ENCODE assay signal across 8 cellular contexts in the genomic region with DNA sequence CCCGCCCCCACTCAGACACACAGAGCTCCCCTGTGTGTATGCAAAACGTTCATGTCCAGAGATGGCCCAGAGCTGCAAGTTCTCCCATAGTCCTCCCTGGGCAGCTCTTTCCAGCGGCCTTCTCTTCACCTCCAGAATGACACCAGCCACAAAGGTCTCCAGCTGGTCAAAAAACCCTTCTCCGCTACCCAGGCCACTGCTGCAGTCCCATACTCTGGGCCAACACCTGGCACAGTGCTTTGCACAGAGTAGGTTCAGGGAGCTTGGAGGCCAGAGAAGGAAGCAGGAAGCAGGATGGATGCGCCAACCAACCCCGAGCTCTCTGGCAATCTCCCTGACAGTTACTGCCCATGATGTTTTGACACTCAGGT. TPM values are rescaled to one million over a fixed set of nuclear protein-coding genes. Genes with fewer than 3 reads are reported as not detected.
DNase-seq lines count a peak whose midpoint lies in the region; ATAC-seq and TF ChIP-seq lines count a peak whose summit lies in the region.

No MANE protein-coding gene starts in this region.

- DNase-seq in CD4-positive, alpha-beta T cell: no peak
- DNase-seq in COLO829 (ENCODE audit: low spot score) (no peak), cerebellar nuclear complex (lab: John Stamatoyannopoulos, UW) (no peak), cerebellar cortex (ENCODE audit: low spot score) (no peak), NCI-H1930 (lab: John Stamatoyannopoulos, UW) (no peak)

- no peaks in the 10 kb centered on the region; the same call in 1 of the 2 replicates for H3K36me3 ChIP-seq in KOPT-K1 (ENCODE audit: insufficient read depth, low read length)
- H3K36me3 ChIP-seq in neuron (ENCODE audit: insufficient read depth, low read length): no peaks in the 10 kb centered on the region

- peaks cover 39% of the 10 kb centered on the region for H3K4me1 Mint-ChIP-seq in CD4-positive, alpha-beta T cell (ENCODE audit: low read depth)
- peaks cover 42% of the 10 kb centered on the region for H3K4me1 Mint-ChIP-seq in dendritic cell treated with granulocyte-macrophage colony-stimulating factor and Interleukin-4, amounts not matched to agents 40 ng/mL and 50 ng/mL, for 4 days (ENCODE audit: low read depth)

- no peaks in the 10 kb centered on the region for H3K9me3 ChIP-seq in CD4-positive, alpha-beta T cell (ENCODE audit: control insufficient read depth, low read length)
- H3K9me3 ChIP-seq in KOPT-K1 (ENCODE audit: insufficient read depth, low read length, poor library complexity, severe bottlenecking) (no peaks in the 10 kb centered on the region), neuron (ENCODE audit: low read length) (no peaks in the 10 kb centered on the region)

- peaks cover 28% of the 10 kb centered on the region for H3K36me3 Mint-ChIP-seq in CD4-positive, alpha-beta T cell (ENCODE audit: low read depth)
- H3K36me3 Mint-ChIP-seq in dendritic cell treated with granulocyte-macrophage colony-stimulating factor and Interleukin-4, amounts not matched to agents 40 ng/mL and 50 ng/mL, for 4 days (ENCODE audit: low read depth): peaks cover 7% of the 10 kb centered on the region

- POLR2A ChIA-PET in CD4-positive, alpha-beta T cell (lab: Charles Lee): interaction anchor here (0.6 to 13.5 kb wide), 6 partner anchors 10 to 111 kb away, joined by 4 to 301 read pairs (median 6); partner anchors contain the start of genes STAT3 and STAT5A

- H3K9me3 Mint-ChIP-seq in CD4-positive, alpha-beta T cell: no peaks in the 10 kb centered on the region
- no peaks in the 10 kb centered on the region for H3K9me3 Mint-ChIP-seq in dendritic cell treated with granulocyte-macrophage colony-stimulating factor and Interleukin-4, amounts not matched to agents 40 ng/mL and 50 ng/mL, for 4 days

- H3K4me1 ChIP-seq in neuron (ENCODE audit: insufficient read depth, low read length): peaks cover 38% of the 10 kb centered on the region

- H3K27ac Mint-ChIP-seq in CD4-positive, alpha-beta T cell: peak overlapping the region; percentile 78
- H3K27ac Mint-ChIP-seq in dendritic cell treated with granulocyte-macrophage colony-stimulating factor and Interleukin-4, amounts not matched to agents 40 ng/mL and 50 ng/mL, for 4 days: peak overlapping the region; percentile 83

- intact Hi-C loops in CD4-positive, alpha-beta T cell (cut with DNase I, micrococcal nuclease): loop anchor here in 1 of 2 experiments (1.0 to 5.0 kb wide), 2 partner anchors 11 to 155 kb away; partner anchors contain the start of genes HSPB9, KAT2A and STAT5A
- intact Hi-C loops in dendritic cell treated with granulocyte-macrophage colony-stimulating factor and Interleukin-4, amounts not matched to agents 40 ng/mL and 50 ng/mL, for 4 days (cut with micrococcal nuclease): loop anchor here (10.0 kb wide), 1 partner anchor 53 kb away; no protein-coding TSS in a partner anchor

- no peaks in the 10 kb centered on the region for H3K27me3 ChIP-seq in CD4-positive, alpha-beta T cell (ENCODE audit: control insufficient read depth, insufficient read depth, low read length)
- no peaks in the 10 kb centered on the region for H3K27me3 ChIP-seq in neuron (ENCODE audit: insufficient read depth, low read length)

- TF ChIP-seq CTCF in CD4-positive, alpha-beta T cell (IDR thresholded peaks at IDR 0.05): no peak

- CTCF ChIA-PET in CD4-positive, alpha-beta T cell (lab: Charles Lee): interaction anchor here (0.7 to 3.6 kb wide), 4 partner anchors 10 to 55 kb away, joined by 3 to 32 read pairs (median 4); partner anchors contain the start of gene STAT5A

- peak overlapping the region; percentile 92 for H3K4me3 Mint-ChIP-seq in CD4-positive, alpha-beta T cell
- H3K4me3 Mint-ChIP-seq in dendritic cell treated with granulocyte-macrophage colony-stimulating factor and Interleukin-4, amounts not matched to agents 40 ng/mL and 50 ng/mL, for 4 days: peak overlapping the region; percentile 72

- peak overlapping the region; percentile 67 for H3K27ac ChIP-seq in CD4-positive, alpha-beta T cell (ENCODE audit: low read depth, low read length)
- H3K27ac ChIP-seq in KOPT-K1 (ENCODE audit: low read depth, low read length, poor library complexity, severe bottlenecking): peak overlapping the region; percentile 79

- peak overlapping the region; percentile 93 for H3K4me3 ChIP-seq in neuron (ENCODE audit: low read length)

- H3K27me3 Mint-ChIP-seq in CD4-positive, alpha-beta T cell: no peaks in the 10 kb centered on the region
- peaks cover 5% of the 10 kb centered on the region for H3K27me3 Mint-ChIP-seq in dendritic cell treated with granulocyte-macrophage colony-stimulating factor and Interleukin-4, amounts not matched to agents 40 ng/mL and 50 ng/mL, for 4 days

- no peak for ATAC-seq in CD4-positive, alpha-beta T cell (ENCODE audit: poor library complexity)

- peak overlapping the region; percentile 95 for H2AFZ ChIP-seq in neuron (ENCODE audit: low read depth, low read length)

RNA-seq across cellular contexts. Expression of gene STAT5B, which starts 1.1 kb away (rescaled TPM):
- 100 to 1,000 TPM in 1 of 2 experiments, 10 to 100 TPM in 1; 99.4 to 104 TPM for total RNA-seq in CD4-positive, alpha-beta T cell

RNA-seq across cellular contexts. Expression of gene STAT5A, which starts 11.0 kb away (rescaled TPM):
- 100 to 1,000 TPM; 141 to 150 TPM for total RNA-seq in CD4-positive, alpha-beta T cell
